In the genomic region with DNA sequence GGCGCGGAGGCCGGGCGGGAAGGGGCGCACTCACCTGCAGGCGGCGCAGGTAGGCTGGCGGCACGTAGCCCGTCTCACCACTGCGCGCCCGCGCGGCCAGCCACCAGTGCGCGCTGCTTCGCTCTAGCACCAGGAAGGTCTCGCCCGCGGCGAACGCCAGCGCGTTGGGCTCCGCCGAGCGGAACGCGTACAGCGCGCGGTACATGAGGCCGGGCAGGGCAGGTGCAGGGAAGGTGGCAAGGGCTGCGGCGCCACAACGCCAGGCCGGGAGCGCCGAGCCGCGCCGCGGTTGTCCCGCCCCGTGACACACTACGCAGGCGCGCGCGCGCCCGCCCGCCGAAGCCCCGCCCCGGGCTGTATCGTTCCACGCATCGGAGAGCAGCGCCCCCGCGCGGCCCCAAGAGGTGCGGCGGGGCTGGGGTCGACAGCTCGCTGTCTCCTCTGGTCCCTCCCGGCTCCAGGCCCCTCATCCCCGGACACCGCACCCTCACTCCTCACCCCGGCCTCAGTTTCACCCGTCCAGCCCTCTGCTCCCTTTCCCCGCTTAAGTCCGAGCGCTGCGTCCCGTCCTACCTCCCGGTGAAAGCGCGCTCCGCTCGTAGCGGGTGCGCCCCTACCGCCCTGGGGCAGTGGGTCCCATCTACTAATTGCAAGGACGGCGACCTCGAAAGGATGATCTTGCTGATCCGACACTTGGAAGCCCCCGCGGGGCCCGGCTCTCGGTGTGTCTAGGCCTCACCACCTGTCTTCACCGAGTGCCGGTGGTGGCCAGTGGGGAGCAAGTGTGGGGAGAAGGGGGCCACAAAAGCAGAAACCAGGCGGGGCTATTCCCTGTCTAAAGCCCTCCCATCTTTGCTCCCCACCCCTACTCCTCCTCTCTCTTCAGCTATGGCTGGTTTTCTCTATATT, we compare ENCODE assay signal across 8 cellular contexts. TPM values are rescaled to one million over a fixed set of nuclear protein-coding genes. Genes with fewer than 3 reads are reported as not detected.
DNase-seq lines count a peak whose midpoint lies in the region; ATAC-seq and TF ChIP-seq lines count a peak whose summit lies in the region.

Gene NCKIPSD (minus strand): TSS at position 313 of the 909 bp plus-strand sequence. CDS start 108 bp downstream, at position 205.

- no peaks in the 10 kb centered on the region for H3K9me3 ChIP-seq in ascending aorta

- intact Hi-C loops in ascending aorta (cut with DNase I) = loop anchor here (1.0 to 5.0 kb wide), 5 partner anchors 22 to 221 kb away; partner anchors contain the start of genes IP6K2 and PFKFB4

- H3K36me3 ChIP-seq in ascending aorta = peaks cover 49 to 56% of the 10 kb centered on the region in 2 donors

- TF ChIP-seq CTCF in ascending aorta (IDR thresholded peaks at IDR 0.05) = peak; percentile 63 to 96 (median 75)
- TF ChIP-seq CTCF in retinal pigment epithelial cell (conservative IDR thresholded peaks at IDR 0.05; ENCODE audit: low read depth, low read length) = peak; percentile 76

- peak; percentile 49 for DNase-seq in NCI-H1417 treated with DMSO at 0.1 percent for 48 hours (lab: John Stamatoyannopoulos, UW)
- DNase-seq in T-helper 22 cell (ENCODE audit: low read depth) = peak; percentile 77
- peak; percentile 50 to 93 for DNase-seq in ascending aorta (ENCODE audit: low spot score in 2 of 2)
- peak; percentile 92 for DNase-seq in hepatic stellate cell (ENCODE audit: low spot score)
- peak; percentile 32 for DNase-seq in retinal pigment epithelial cell (ENCODE audit: low read depth)
- DNase-seq in HPDE6-E6E7 (ENCODE audit: extremely low spot score) = no peak

- H3K4me3 ChIP-seq in ascending aorta (peak within 1 kb of the TSS; percentile 81 to 94), retinal pigment epithelial cell (ENCODE audit: low read length) (peak within 1 kb of the TSS; percentile 64)

- H3K27ac ChIP-seq in ascending aorta = peak within 1 kb of the TSS; percentile 86 to 90

- H3K27me3 ChIP-seq in ascending aorta = no peaks in the 10 kb centered on the region

- H3K4me1 ChIP-seq in ascending aorta = peaks cover 10 to 23% of the 10 kb centered on the region in 2 donors

- ATAC-seq in GM18498 (IDR thresholded peaks at IDR 0.05; ENCODE audit: unreplicated experiment) (peak; percentile 83), HG02763 (IDR thresholded peaks at IDR 0.05; ENCODE audit: unreplicated experiment) (peak; percentile 71)

RNA-seq across cellular contexts. Expression of gene NCKIPSD, which starts in this region (rescaled TPM):
- total RNA-seq in ascending aorta = 102 TPM
